Comparison of ENCODE assay signal across 8 cellular contexts in the genomic region with DNA sequence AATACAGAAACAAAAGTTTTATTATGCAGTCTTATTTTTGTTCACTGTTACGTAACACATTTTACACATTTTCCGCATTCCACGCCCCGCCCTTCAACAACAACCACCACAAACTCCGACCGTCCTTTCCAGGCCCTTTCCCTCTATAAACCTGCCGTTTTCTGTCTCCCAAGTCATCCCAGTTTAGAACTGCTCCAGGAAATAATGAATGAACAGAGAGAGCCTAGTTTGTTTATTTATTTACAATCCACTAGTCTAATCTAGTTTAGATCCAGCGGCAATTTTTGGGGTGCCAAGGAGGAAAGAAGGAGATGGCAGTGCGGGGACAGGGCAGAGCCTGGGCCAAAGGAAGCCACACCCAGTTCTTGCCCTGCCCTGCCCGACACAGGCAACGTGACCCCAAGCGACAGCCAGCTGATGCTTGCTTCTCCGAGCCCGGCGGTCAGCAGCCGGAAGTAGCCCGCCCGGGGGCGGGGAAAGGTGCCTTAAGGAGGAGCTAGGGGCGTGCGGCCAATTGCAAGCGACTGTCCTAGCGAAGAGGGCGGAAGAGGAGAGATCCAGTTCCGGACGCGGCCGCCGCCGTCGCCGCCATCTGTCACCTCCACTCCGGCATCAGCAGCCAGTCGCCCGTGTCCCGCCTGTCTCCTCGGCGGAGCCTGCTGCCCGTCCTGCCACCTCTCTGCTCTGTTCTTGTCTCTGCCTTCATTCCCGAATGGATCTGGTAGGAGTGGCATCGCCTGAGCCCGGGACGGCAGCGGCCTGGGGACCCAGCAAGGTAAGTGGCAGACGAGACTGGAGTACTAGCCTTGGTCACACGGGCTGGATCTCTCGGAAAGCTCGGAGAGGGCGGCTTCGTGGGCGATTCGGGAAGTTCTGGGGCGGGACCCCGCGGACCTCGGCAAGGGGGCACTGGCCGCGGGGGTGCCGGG. TPM values are rescaled to one million over a fixed set of nuclear protein-coding genes. Genes with fewer than 3 reads are reported as not detected.
DNase-seq lines count a peak whose midpoint lies in the region; ATAC-seq, FAIRE-seq and TF ChIP-seq lines count a peak whose summit lies in the region.

A gene with protein sequence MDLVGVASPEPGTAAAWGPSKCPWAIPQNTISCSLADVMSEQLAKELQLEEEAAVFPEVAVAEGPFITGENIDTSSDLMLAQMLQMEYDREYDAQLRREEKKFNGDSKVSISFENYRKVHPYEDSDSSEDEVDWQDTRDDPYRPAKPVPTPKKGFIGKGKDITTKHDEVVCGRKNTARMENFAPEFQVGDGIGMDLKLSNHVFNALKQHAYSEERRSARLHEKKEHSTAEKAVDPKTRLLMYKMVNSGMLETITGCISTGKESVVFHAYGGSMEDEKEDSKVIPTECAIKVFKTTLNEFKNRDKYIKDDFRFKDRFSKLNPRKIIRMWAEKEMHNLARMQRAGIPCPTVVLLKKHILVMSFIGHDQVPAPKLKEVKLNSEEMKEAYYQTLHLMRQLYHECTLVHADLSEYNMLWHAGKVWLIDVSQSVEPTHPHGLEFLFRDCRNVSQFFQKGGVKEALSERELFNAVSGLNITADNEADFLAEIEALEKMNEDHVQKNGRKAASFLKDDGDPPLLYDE (plus strand): TSS at position 560 of the 929 bp plus-strand sequence. CDS start 153 bp downstream, at position 713.

- FAIRE-seq in GM12891 (lab: Jason Lieb, UNC): peak; percentile 98

- no peak for TF ChIP-seq CTCF in type B pancreatic cell (conservative IDR thresholded peaks at IDR 0.05)

- H3K4me3 Mint-ChIP-seq in T-cell (peak within 1 kb of the TSS; percentile 98 to 100 (median 99)), type B pancreatic cell (peak within 1 kb of the TSS; percentile 99)

- H3K27me3 Mint-ChIP-seq in T-cell: no peaks in the 10 kb centered on the region
- H3K27me3 Mint-ChIP-seq in type B pancreatic cell: no peaks in the 10 kb centered on the region

- peak; percentile 92 for TF ChIP-seq POLR2A in GM12891 (IDR thresholded peaks at IDR 0.05; ENCODE audit: low read depth, low read length)

- peaks cover 45 to 57% (median 48%) of the 10 kb centered on the region in 3 donors for H3K4me1 Mint-ChIP-seq in T-cell
- H3K4me1 Mint-ChIP-seq in type B pancreatic cell (ENCODE audit: unreplicated experiment): peaks cover 29% of the 10 kb centered on the region

- DNase-seq in GM12891 (ENCODE audit: insufficient read length, low spot score): peak; percentile 88
- peak; percentile 74 for DNase-seq in NCI-H1436 treated with DMSO at 0.1 percent for 48 hours (lab: John Stamatoyannopoulos, UW)
- DNase-seq in T-cell: peak; percentile 68 to 88 (median 78)
- DNase-seq in cardiac septum (ENCODE audit: low spot score): peak; percentile 100
- peak; percentile 98 for DNase-seq in pons (ENCODE audit: low spot score)
- peak; percentile 92 for DNase-seq in type B pancreatic cell (ENCODE audit: extremely low spot score, unreplicated experiment)

- POLR2A ChIA-PET in T-cell (lab: Charles Lee): interaction anchor here (0.5 to 1.2 kb wide), 6 partner anchors 10 to 1464 kb away, joined by 3 to 9 read pairs (median 3); no protein-coding TSS in a partner anchor

- no peaks in the 10 kb centered on the region for H3K36me3 Mint-ChIP-seq in T-cell
- H3K36me3 Mint-ChIP-seq in type B pancreatic cell: peaks cover 5% of the 10 kb centered on the region

- H3K27ac ChIP-seq in adipose tissue (ENCODE audit: low read depth, low read length): peak within 1 kb of the TSS; percentile 68

- H3K9me3 Mint-ChIP-seq in T-cell (peaks cover 0 to 3% (median 0%) of the 10 kb centered on the region in 3 donors), type B pancreatic cell (no peaks in the 10 kb centered on the region)

- ATAC-seq in HG02840 (IDR thresholded peaks at IDR 0.05; ENCODE audit: low FRiP score, unreplicated experiment) (peak; percentile 97), T-cell (replicated peaks in 1 of 4) (peak; percentile 94 to 96 (median 95))

- H3K27ac Mint-ChIP-seq in T-cell: peak within 1 kb of the TSS; percentile 94 to 96
- peak within 1 kb of the TSS; percentile 93 for H3K27ac Mint-ChIP-seq in type B pancreatic cell

- 0 to 1% (median 0%) methylated on average over 58 to 59 of the region's 59 CpGs for WGBS in adipose tissue, 3 donors

- intact Hi-C loops in cardiac septum (cut with DNase I): loop anchor here (2.0 kb wide), 1 partner anchor 50 kb away; a partner anchor contains a TSS

- CTCF ChIA-PET in T-cell (lab: Charles Lee): interaction anchor here (0.5 to 1.1 kb wide), 6 partner anchors 20 to 374 kb away, joined by 3 to 4 read pairs (median 3); no protein-coding TSS in a partner anchor

TF ChIP-seq in GM12891, 5 proteins besides CTCF, POLR2A, EP300 and RAD21:
- TF ChIP-seq POU2F2 (IDR thresholded peaks at IDR 0.05; ENCODE audit: low read depth, low read length): peak; percentile 51; the same call in 1 of the 2 replicates
- no peak for TF ChIP-seq PAX5 (IDR thresholded peaks at IDR 0.05; ENCODE audit: insufficient read depth, low read length, severe bottlenecking)
- no peak; the same call in 1 of the 2 replicates for TF ChIP-seq SPI1 (IDR thresholded peaks at IDR 0.05; ENCODE audit: low read depth, low read length)
- peak; percentile 67 for TF ChIP-seq TAF1 (IDR thresholded peaks at IDR 0.05; ENCODE audit: low read depth, low read length)
- peak; percentile 94 for TF ChIP-seq POLR2AphosphoS5 (IDR thresholded peaks at IDR 0.05; ENCODE audit: low read depth, low read length)

RNA-seq across cellular contexts. Expression of the gene that starts here (rescaled TPM):
- 40.4 TPM for polyA plus RNA-seq in GM12891 (2012; ENCODE audit: low read depth, missing spikeins)
- total RNA-seq in T-cell (10 to 100 TPM; 63.1 to 99.2 (median 65.3) TPM), cardiac septum (68.4 TPM), type B pancreatic cell (ENCODE audit: low replicate concordance) (46.7 and 86.3 TPM in 2 replicates)
- 10 to 100 TPM; 33.1 to 37.2 (median 35.0) TPM for polyA plus RNA-seq in adipose tissue

Comparison
In these comparisons a context has a peak if more than half of its experiments do, and no peak if none do; other contexts are left out.
1. Peak in every context shown above with its lines: DNase-seq, ATAC-seq and H3K27ac ChIP-seq.